Comparison of ENCODE assay signal across 8 cellular contexts in the genomic region with DNA sequence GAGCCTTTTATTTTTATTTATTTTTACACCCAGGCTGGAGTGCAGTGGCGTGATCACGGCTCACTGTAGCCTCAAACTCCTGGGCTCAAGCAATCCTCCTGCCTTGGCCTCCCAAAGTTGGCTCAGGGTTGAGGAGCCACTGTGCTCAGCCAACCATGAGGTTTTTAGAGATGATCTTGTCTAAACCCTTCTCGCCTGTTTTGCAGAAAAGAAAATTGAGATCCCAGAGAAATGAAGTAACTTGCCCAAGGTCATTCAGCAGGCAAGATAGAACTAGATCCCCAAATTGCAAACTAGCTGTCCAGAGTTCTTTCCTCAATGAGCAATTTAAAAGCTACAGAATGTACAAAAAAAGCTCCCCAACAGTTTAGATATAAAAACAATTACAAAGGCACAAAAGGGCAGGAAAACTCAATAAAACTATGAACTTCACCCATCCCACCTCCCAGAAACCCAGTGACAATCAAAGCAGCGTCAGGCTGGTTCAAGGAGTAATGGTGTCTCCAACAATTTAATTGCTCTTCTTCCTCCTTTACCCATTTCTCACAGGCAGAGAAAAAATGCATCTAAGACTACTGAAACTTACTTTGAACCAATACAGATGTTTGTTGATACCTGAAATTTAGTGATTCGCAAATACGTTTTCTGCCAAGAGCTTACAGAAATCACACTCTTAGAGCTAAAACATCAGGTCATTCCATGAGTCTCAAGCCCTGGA. TPM values are rescaled to one million over a fixed set of nuclear protein-coding genes. Genes with fewer than 3 reads are reported as not detected.
A peak's percentile ranks its signal among the peaks of the same experiment; 100 is the strongest.
DNase-seq lines count a peak whose midpoint lies in the region; ATAC-seq and TF ChIP-seq lines count a peak whose summit lies in the region.

No MANE protein-coding gene starts in this region.

- peak overlapping the region; percentile 51; the same call in 1 of the 2 replicates for H3K4me3 ChIP-seq in GM08714 (ENCODE audit: low read length)
- peak overlapping the region; percentile 86 for H3K4me3 ChIP-seq in rectal smooth muscle tissue (ENCODE audit: low read length)

- DNase-seq in activated CD8-positive, alpha-beta T cell treated with anti-CD3 and anti-CD28 coated beads for 36 hours: no peak
- DNase-seq in foreskin keratinocyte: no peak
- no peak for DNase-seq in NCI-H2029 treated with DMSO at 0.1 percent for 48 hours (lab: John Stamatoyannopoulos, UW)
- no peak for DNase-seq in NCI-H82 treated with DMSO at 0.1 percent for 48 hours (lab: John Stamatoyannopoulos, UW; ENCODE audit: unreplicated experiment)

- peaks cover 18% of the 10 kb centered on the region for H3K4me1 Mint-ChIP-seq in activated CD8-positive, alpha-beta T cell treated with anti-CD3 and anti-CD28 coated beads for 36 hours (ENCODE audit: low read depth)

- H3K9ac ChIP-seq in rectal smooth muscle tissue (ENCODE audit: low read length): peak overlapping the region; percentile 75

- H3K27ac Mint-ChIP-seq in activated CD8-positive, alpha-beta T cell treated with anti-CD3 and anti-CD28 coated beads for 36 hours: peak overlapping the region; percentile 87

- H3K27me3 ChIP-seq in foreskin keratinocyte: no peaks in the 10 kb centered on the region
- no peaks in the 10 kb centered on the region for H3K27me3 ChIP-seq in rectal smooth muscle tissue (ENCODE audit: control insufficient read depth, insufficient read depth, low read length)

- H3K36me3 Mint-ChIP-seq in activated CD8-positive, alpha-beta T cell treated with anti-CD3 and anti-CD28 coated beads for 36 hours (ENCODE audit: low read depth): no peaks in the 10 kb centered on the region

- TF ChIP-seq CTCF in activated CD8-positive, alpha-beta T cell treated with anti-CD3 and anti-CD28 coated beads for 36 hours (IDR thresholded peaks at IDR 0.05): no peak
- no peak for TF ChIP-seq CTCF in foreskin keratinocyte (conservative IDR thresholded peaks at IDR 0.05)

- peak overlapping the region; percentile 75 for H3K4me3 Mint-ChIP-seq in activated CD8-positive, alpha-beta T cell treated with anti-CD3 and anti-CD28 coated beads for 36 hours

- H3K27ac ChIP-seq in foreskin keratinocyte (peak overlapping the region; percentile 91), rectal smooth muscle tissue (ENCODE audit: low read depth, low read length) (peak overlapping the region; percentile 97)

- ATAC-seq in activated CD8-positive, alpha-beta T cell treated with anti-CD3 and anti-CD28 coated beads for 36 hours: no peak
- ATAC-seq in foreskin keratinocyte (no peak), GM18517 (IDR thresholded peaks at IDR 0.05; ENCODE audit: unreplicated experiment) (no peak), GM21737 (IDR thresholded peaks at IDR 0.05; ENCODE audit: unreplicated experiment) (no peak)

- CTCF ChIA-PET in activated CD8-positive, alpha-beta T cell treated with anti-CD3 and anti-CD28 coated beads for 36 hours (lab: Charles Lee): interaction anchor here (0.6 to 21.5 kb wide), 29 partner anchors 10 to 596 kb away, joined by 3 to 595 read pairs (median 9); a partner anchor contains a TSS

- no peaks in the 10 kb centered on the region for H3K36me3 ChIP-seq in rectal smooth muscle tissue (ENCODE audit: control insufficient read depth, insufficient read depth, low read length)

- H3K9me3 Mint-ChIP-seq in activated CD8-positive, alpha-beta T cell treated with anti-CD3 and anti-CD28 coated beads for 36 hours: no peaks in the 10 kb centered on the region

- H3K4me1 ChIP-seq in foreskin keratinocyte: peaks cover 9% of the 10 kb centered on the region
- peaks cover 6% of the 10 kb centered on the region for H3K4me1 ChIP-seq in rectal smooth muscle tissue (ENCODE audit: control insufficient read depth, insufficient read depth, low read length)

- intact Hi-C loops in activated CD8-positive, alpha-beta T cell treated with anti-CD3 and anti-CD28 coated beads for 36 hours (cut with micrococcal nuclease): no loop called here

- POLR2A ChIA-PET in activated CD8-positive, alpha-beta T cell treated with anti-CD3 and anti-CD28 coated beads for 36 hours (lab: Charles Lee): interaction anchor here (1.5 to 3.0 kb wide), 4 partner anchors 11 to 104 kb away, joined by 8 to 23 read pairs (median 12); a partner anchor contains a TSS

- peaks cover 17% of the 10 kb centered on the region for H3K27me3 Mint-ChIP-seq in activated CD8-positive, alpha-beta T cell treated with anti-CD3 and anti-CD28 coated beads for 36 hours

RNA-seq across cellular contexts. Expression of a gene that starts 0.8 kb away (rescaled TPM):
- 1 to 10 TPM; 4.9 to 5.4 TPM for total RNA-seq in activated CD8-positive, alpha-beta T cell treated with anti-CD3 and anti-CD28 coated beads for 36 hours
- 227 and 235 TPM in 2 replicates for total RNA-seq in foreskin keratinocyte
- polyA plus RNA-seq in foreskin keratinocyte: 56.1 and 63.0 TPM in 2 replicates

RNA-seq across cellular contexts. Expression of a gene that starts 15.0 kb away (rescaled TPM):
- 10 to 100 TPM; 44.6 to 45.0 TPM for total RNA-seq in activated CD8-positive, alpha-beta T cell treated with anti-CD3 and anti-CD28 coated beads for 36 hours
- total RNA-seq in foreskin keratinocyte: 58.5 and 78.4 TPM in 2 replicates
- 28.2 and 42.3 TPM in 2 replicates for polyA plus RNA-seq in foreskin keratinocyte

Comparison
In these comparisons a context has a peak if more than half of its experiments do, and no peak if none do; other contexts are left out.
1. RNA of a gene that starts 0.8 kb away (total RNA-seq): 227 to 235 TPM in foreskin keratinocyte; 4.9 to 5.4 TPM in activated CD8-positive, alpha-beta T cell treated with anti-CD3 and anti-CD28 coated beads for 36 hours; every median in the first group is over 10 times any median in the second.